In the genomic region with DNA sequence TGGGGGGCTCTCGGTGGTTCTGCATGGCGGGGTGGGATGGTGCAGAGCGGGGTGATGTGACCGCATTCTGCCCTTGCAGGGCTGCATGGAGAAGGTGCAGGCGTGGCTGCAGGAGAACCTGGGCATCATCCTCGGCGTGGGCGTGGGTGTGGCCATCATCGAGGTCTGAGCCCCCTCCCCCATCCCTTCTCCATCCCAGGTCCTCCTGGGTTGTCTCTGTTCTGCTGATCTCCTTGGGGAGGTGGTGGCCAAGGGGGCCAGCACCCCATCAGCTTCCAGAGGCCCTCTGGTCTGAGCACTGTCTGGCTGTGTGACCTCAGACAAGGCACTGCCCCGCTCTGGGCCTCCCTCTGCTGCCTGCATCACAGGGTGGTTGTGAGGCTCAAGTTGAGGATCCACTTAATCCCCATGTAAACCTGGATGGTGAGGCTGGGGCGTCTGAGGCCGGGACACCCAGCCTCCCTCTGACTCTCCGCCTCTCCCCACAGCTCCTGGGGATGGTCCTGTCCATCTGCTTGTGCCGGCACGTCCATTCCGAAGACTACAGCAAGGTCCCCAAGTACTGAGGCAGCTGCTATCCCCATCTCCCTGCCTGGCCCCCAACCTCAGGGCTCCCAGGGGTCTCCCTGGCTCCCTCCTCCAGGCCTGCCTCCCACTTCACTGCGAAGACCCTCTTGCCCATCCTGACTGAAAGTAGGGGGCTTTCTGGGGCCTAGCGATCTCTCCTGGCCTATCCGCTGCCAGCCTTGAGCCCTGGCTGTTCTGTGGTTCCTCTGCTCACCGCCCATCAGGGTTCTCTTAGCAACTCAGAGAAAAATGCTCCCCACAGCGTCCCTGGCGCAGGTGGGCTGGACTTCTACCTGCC, we compare ENCODE assay signal across 20 cellular contexts. TPM values are rescaled to one million over a fixed set of nuclear protein-coding genes. Genes with fewer than 3 reads are reported as not detected.
A peak's percentile ranks its signal among the peaks of the same experiment; 100 is the strongest.
DNase-seq lines count a peak whose midpoint lies in the region; ATAC-seq and TF ChIP-seq lines count a peak whose summit lies in the region.
"Had no signal": no experiment of that assay in that cellular context is flagged by ENCODE, and none has a peak within 500 bp of the region (broad histone marks: within the 10 kb centered on the region; RNA-seq: fewer than 3 reads in every experiment).

No MANE protein-coding gene starts in this region.

- H3K9me3 ChIP-seq in left ventricle myocardium inferior (replicated peaks) (no peaks in the 10 kb centered on the region), sigmoid colon (no peaks in the 10 kb centered on the region)
- H3K9me3 ChIP-seq: heart right ventricle had no signal

- H3K27me3 ChIP-seq in left ventricle myocardium inferior (ENCODE audit: low read depth) = no peaks in the 10 kb centered on the region
- no peaks in the 10 kb centered on the region for H3K27me3 ChIP-seq in sigmoid colon
- H3K27me3 ChIP-seq: heart right ventricle had no signal

- intact Hi-C loops in activated CD4-positive, alpha-beta T cell treated with anti-CD3 and anti-CD28 coated beads for 36 hours (cut with DNase I, micrococcal nuclease) = no loop called here
- intact Hi-C loops in left ventricle myocardium inferior (cut with micrococcal nuclease) (no loop called here), sigmoid colon (cut with DNase I) (loop anchor here (10.0 kb wide), 1 partner anchor 524 kb away; the partner anchor contains the start of gene EXT2)

- peak; percentile 4 for DNase-seq in activated CD4-positive, alpha-beta T cell treated with anti-CD3 and anti-CD28 coated beads for 36 hours
- no peak for DNase-seq in activated CD4-positive, alpha-beta T cell treated with anti-CD3 and anti-CD28 coated beads, Interleukin-2, amount 50 U/mL, for 4 hours
- DNase-seq in Daoy (ENCODE audit: low read depth) (peak; percentile 0), left ventricle myocardium inferior (peak; percentile 12), sigmoid colon (peak; percentile 64), RPMI8226 (no peak)
- no peak for DNase-seq in NK-92 treated with Interleukin-12 subunit alpha and Interleukin-12 subunit beta, amount 100 ng/mL, for 24 hours (lab: John Stamatoyannopoulos, UW)
- DNase-seq: DMS79; effector CD4-positive, alpha-beta T cell; kidney glomerular epithelial cell; NCI-H1092 treated with DMSO at 0.1 percent for 48 hours; SIG-M5; stimulated activated CD4-positive, alpha-beta T cell treated with anti-CD3 and anti-CD28 coated beads, Interleukin-12 subunit alpha, Interleukin-12 subunit beta, amount 100 ng/mL, for 4 hours; substantia nigra; T-helper 2 cell had no signal

- TF ChIP-seq CTCF in left ventricle myocardium inferior (IDR thresholded peaks at IDR 0.05; ENCODE audit: borderline replicate concordance) (no peak), sigmoid colon (IDR thresholded peaks at IDR 0.05) (no peak)

- ATAC-seq in activated CD4-positive, alpha-beta T cell treated with anti-CD3 and anti-CD28 coated beads for 36 hours = no peak
- ATAC-seq in GM19455 (IDR thresholded peaks at IDR 0.05; ENCODE audit: unreplicated experiment) = no peak
- ATAC-seq: activated CD4-positive, CD25-positive, alpha-beta regulatory T cell treated with anti-CD3 and anti-CD28 coated beads, Interleukin-2, amount 50 U/mL, for 24 hours; heart right ventricle had no signal

- H3K4me3 Mint-ChIP-seq in activated CD4-positive, alpha-beta T cell treated with anti-CD3 and anti-CD28 coated beads for 36 hours = no peak overlapping the region

- TF ChIP-seq POLR2A in sigmoid colon (IDR thresholded peaks at IDR 0.05) = no peak

- H3K27me3 Mint-ChIP-seq in activated CD4-positive, alpha-beta T cell treated with anti-CD3 and anti-CD28 coated beads for 36 hours = no peaks in the 10 kb centered on the region

- H3K36me3 ChIP-seq in left ventricle myocardium inferior (peaks cover 15% of the 10 kb centered on the region), sigmoid colon (peaks cover 0 to 4% (median 0%) of the 10 kb centered on the region in 4 donors)

- H3K36me3 Mint-ChIP-seq in activated CD4-positive, alpha-beta T cell treated with anti-CD3 and anti-CD28 coated beads for 36 hours (ENCODE audit: low read depth) = peaks cover 61% of the 10 kb centered on the region

- no peak overlapping the region for H3K27ac ChIP-seq in left ventricle myocardium inferior (replicated peaks)
- no peak overlapping the region for H3K27ac ChIP-seq in sigmoid colon
- H3K27ac ChIP-seq: C4-2B, heart right ventricle, parathyroid adenoma had no signal

- 91 to 94% methylated on average over 22 of the region's 22 CpGs for WGBS in sigmoid colon, 2 donors

- H3K9me3 Mint-ChIP-seq in activated CD4-positive, alpha-beta T cell treated with anti-CD3 and anti-CD28 coated beads for 36 hours (ENCODE audit: low read depth) = no peaks in the 10 kb centered on the region

- H3K4me1 ChIP-seq in left ventricle myocardium inferior = peaks cover 66% of the 10 kb centered on the region
- peaks cover 0 to 17% (median 13%) of the 10 kb centered on the region in 4 donors for H3K4me1 ChIP-seq in sigmoid colon
- H3K4me1 ChIP-seq: parathyroid adenoma had no signal

- H3K27ac Mint-ChIP-seq in activated CD4-positive, alpha-beta T cell treated with anti-CD3 and anti-CD28 coated beads for 36 hours = no peak overlapping the region

- TF ChIP-seq EP300 in sigmoid colon (IDR thresholded peaks at IDR 0.05) = no peak

- no peak overlapping the region for H3K4me3 ChIP-seq in left ventricle myocardium inferior
- no peak overlapping the region for H3K4me3 ChIP-seq in sigmoid colon
- H3K4me3 ChIP-seq: heart right ventricle had no signal

- CTCF ChIA-PET in activated CD4-positive, alpha-beta T cell treated with anti-CD3 and anti-CD28 coated beads for 36 hours (lab: Charles Lee) = interaction anchor here (1.3 to 3.2 kb wide), 2 partner anchors 59 to 61 kb away, joined by 5 to 36 read pairs; no protein-coding TSS in a partner anchor

- POLR2A ChIA-PET in activated CD4-positive, alpha-beta T cell treated with anti-CD3 and anti-CD28 coated beads for 36 hours (lab: Charles Lee) = no interaction called here

- H3K4me1 Mint-ChIP-seq in activated CD4-positive, alpha-beta T cell treated with anti-CD3 and anti-CD28 coated beads for 36 hours = peaks cover 46% of the 10 kb centered on the region

RNA-seq across cellular contexts. Expression of gene CD82, which starts 53.3 kb away (rescaled TPM):
- 100 to 1,000 TPM; 239 to 272 TPM for total RNA-seq in activated CD4-positive, alpha-beta T cell treated with anti-CD3 and anti-CD28 coated beads for 36 hours
- total RNA-seq in Daoy (2014; rRNA removed; shearing (Covaris generic)) = 42.7 and 48.5 TPM in 2 replicates
- total RNA-seq in left ventricle myocardium inferior (49.6 TPM), sigmoid colon (10 to 100 TPM in 3 of 4 donors, 1 to 10 TPM in 1; 8.7 to 23.3 (median 16.8) TPM)
- 10 to 100 TPM in 1 of 3 donors, 1 to 10 TPM in 2; 4.2 to 67.4 (median 6.0) TPM for polyA plus RNA-seq in sigmoid colon

Comparison
In these comparisons a context has a peak if more than half of its experiments do, and no peak if none do; other contexts are left out.
1. DNase-seq: peak in activated CD4-positive, alpha-beta T cell treated with anti-CD3 and anti-CD28 coated beads for 36 hours (single experiment), Daoy (single experiment), left ventricle myocardium inferior (single experiment) and sigmoid colon (single experiment); none in activated CD4-positive, alpha-beta T cell treated with anti-CD3 and anti-CD28 coated beads, Interleukin-2, amount 50 U/mL, for 4 hours (0 of 2), RPMI8226 (single experiment) and NK-92 treated with Interleukin-12 subunit alpha and Interleukin-12 subunit beta, amount 100 ng/mL, for 24 hours (single experiment).